28 cellular contexts compared by ENCODE assay signal in genomic region chr4:3468154-3468553, GRCh38. TPM values are rescaled to one million over a fixed set of nuclear protein-coding genes. Genes with fewer than 3 reads are reported as not detected.
"Had no signal": no experiment of that assay in that cellular context is flagged by ENCODE, and none has a peak within 500 bp of the region (broad histone marks: within the 10 kb centered on the region; RNA-seq: fewer than 3 reads in every experiment).

No MANE protein-coding gene starts in this region.

- H3K4me3 ChIP-seq: ascending aorta, body of pancreas, SJCRH30 had no signal

- H3K27ac ChIP-seq: ascending aorta, body of pancreas, SJCRH30, VCaP had no signal

- H3K4me2 ChIP-seq: SK-N-SH had no signal

- H3K36me3 ChIP-seq: ascending aorta, SJCRH30 had no signal

- H3K27me3 ChIP-seq: ascending aorta, body of pancreas, SJCRH30 had no signal

- DNase-seq: activated CD4-positive, alpha-beta memory T cell treated with anti-CD3 and anti-CD28 coated beads for 36 hours; activated CD4-positive, alpha-beta T cell treated with anti-CD3 and anti-CD28 coated beads, Interleukin-2, amount 10 ng/mL, durations not matched to agents 7 days and 5 days; activated CD4-positive, CD25-positive, alpha-beta regulatory T cell; activated CD8-positive, alpha-beta memory T cell treated with anti-CD3 and anti-CD28 coated beads for 24 hours; activated effector memory CD4-positive, alpha-beta T cell treated with anti-CD3 and anti-CD28 coated beads, Interleukin-2, amount 50 U/mL, for 16 hours; activated naive CD4-positive, alpha-beta T cell treated with Interleukin-2 at 50 U/mL for 16 hours; activated naive CD8-positive, alpha-beta T cell treated with anti-CD3 and anti-CD28 coated beads, Interleukin-2, amount 50 U/mL, for 24 hours; activated T-cell treated with anti-CD3 and anti-CD28 coated beads, Interleukin-2, amount 50 U/mL, for 4 hours; amniotic stem cell; body of pancreas; central memory CD4-positive, alpha-beta T cell; Kasumi-1; NCI-H1105 treated with DMSO at 0.1 percent for 48 hours; NCI-H1436 treated with DMSO at 0.1 percent for 48 hours; NCI-H187 treated with DMSO at 0.1 percent for 48 hours; NCI-H2081 treated with DMSO at 0.1 percent for 48 hours; NCI-H446; NCI-H524; NCI-H748 treated with DMSO at 0.1 percent for 48 hours; SJCRH30; SK-N-SH had no signal

- H3K9me3 ChIP-seq: ascending aorta, body of pancreas, SJCRH30, SK-N-SH had no signal

- H3K9ac ChIP-seq: SK-N-SH had no signal

RNA-seq across cellular contexts. Expression of gene DOK7, which starts 5.0 kb away (rescaled TPM):
- total RNA-seq: activated CD4-positive, alpha-beta memory T cell treated with anti-CD3 and anti-CD28 coated beads for 36 hours; activated CD4-positive, alpha-beta T cell treated with anti-CD3 and anti-CD28 coated beads, Interleukin-2, amount 10 ng/mL, durations not matched to agents 7 days and 5 days; activated naive CD4-positive, alpha-beta T cell treated with anti-CD3 and anti-CD28 coated beads, Interleukin-2, amount 50 U/mL, for 72 hours; activated T-cell treated with anti-CD3 and anti-CD28 coated beads, Interleukin-2, amount 50 U/mL, for 4 hours; RPMI7951; T-helper 2 cell treated with Interferon-gamma antibody and Interleukin-4, amounts not matched to agents 100 ng/mL and 5 ng/mL, for 36 hours had no signal
- polyA plus RNA-seq: SK-N-SH had no signal

RNA-seq across cellular contexts. Expression of gene HGFAC, which starts 26.4 kb away (rescaled TPM):
- total RNA-seq: activated CD4-positive, alpha-beta memory T cell treated with anti-CD3 and anti-CD28 coated beads for 36 hours; activated naive CD4-positive, alpha-beta T cell treated with anti-CD3 and anti-CD28 coated beads, Interleukin-2, amount 50 U/mL, for 72 hours; bronchial epithelial cell; OCI-LY7; RPMI7951; T-helper 2 cell treated with Interferon-gamma antibody and Interleukin-4, amounts not matched to agents 100 ng/mL and 5 ng/mL, for 36 hours had no signal
